Comparison of ENCODE assay signal across 2 cellular contexts in the genomic region with DNA sequence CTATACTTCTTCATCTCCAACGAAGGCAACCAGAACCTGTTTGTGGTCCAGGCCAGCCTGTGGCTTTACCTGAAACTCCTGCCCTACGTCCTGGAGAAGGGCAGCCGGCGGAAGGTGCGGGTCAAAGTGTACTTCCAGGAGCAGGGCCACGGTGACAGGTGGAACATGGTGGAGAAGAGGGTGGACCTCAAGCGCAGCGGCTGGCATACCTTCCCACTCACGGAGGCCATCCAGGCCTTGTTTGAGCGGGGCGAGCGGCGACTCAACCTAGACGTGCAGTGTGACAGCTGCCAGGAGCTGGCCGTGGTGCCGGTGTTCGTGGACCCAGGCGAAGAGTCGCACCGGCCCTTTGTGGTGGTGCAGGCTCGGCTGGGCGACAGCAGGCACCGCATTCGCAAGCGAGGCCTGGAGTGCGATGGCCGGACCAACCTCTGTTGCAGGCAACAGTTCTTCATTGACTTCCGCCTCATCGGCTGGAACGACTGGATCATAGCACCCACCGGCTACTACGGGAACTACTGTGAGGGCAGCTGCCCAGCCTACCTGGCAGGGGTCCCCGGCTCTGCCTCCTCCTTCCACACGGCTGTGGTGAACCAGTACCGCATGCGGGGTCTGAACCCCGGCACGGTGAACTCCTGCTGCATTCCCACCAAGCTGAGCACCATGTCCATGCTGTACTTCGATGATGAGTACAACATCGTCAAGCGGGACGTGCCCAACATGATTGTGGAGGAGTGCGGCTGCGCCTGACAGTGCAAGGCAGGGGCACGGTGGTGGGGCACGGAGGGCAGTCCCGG.
TF ChIP-seq lines count a peak whose summit lies in the region.

No MANE protein-coding gene starts in this region.

TF ChIP-seq in IMR-90, 13 proteins besides CTCF, POLR2A, EP300 and RAD21:
- TF ChIP-seq SMC3 (IDR thresholded peaks at IDR 0.05; ENCODE audit: low read depth, low read length) (no peak), MAZ (IDR thresholded peaks at IDR 0.05; ENCODE audit: borderline replicate concordance, low read depth, low read length) (no peak), MAFK (IDR thresholded peaks at IDR 0.05; ENCODE audit: low read depth, low read length) (no peak), RFX5 (IDR thresholded peaks at IDR 0.05; ENCODE audit: low read depth, low read length) (no peak), FOS (IDR thresholded peaks at IDR 0.05; ENCODE audit: low read depth, low read length) (no peak), RCOR1 (IDR thresholded peaks at IDR 0.05; ENCODE audit: insufficient replicate concordance, low read length) (no peak), MXI1 (IDR thresholded peaks at IDR 0.05; ENCODE audit: borderline replicate concordance, low read depth, low read length) (no peak), BHLHE40 (IDR thresholded peaks at IDR 0.05; ENCODE audit: low read depth, low read length) (no peak), CHD1 (IDR thresholded peaks at IDR 0.05; ENCODE audit: low read depth, low read length) (no peak), NFE2L2 (IDR thresholded peaks at IDR 0.05; ENCODE audit: low read depth, low read length) (no peak), CEBPB (IDR thresholded peaks at IDR 0.05; ENCODE audit: low read depth, low read length) (no peak)
- TF ChIP-seq, protein P1, sequence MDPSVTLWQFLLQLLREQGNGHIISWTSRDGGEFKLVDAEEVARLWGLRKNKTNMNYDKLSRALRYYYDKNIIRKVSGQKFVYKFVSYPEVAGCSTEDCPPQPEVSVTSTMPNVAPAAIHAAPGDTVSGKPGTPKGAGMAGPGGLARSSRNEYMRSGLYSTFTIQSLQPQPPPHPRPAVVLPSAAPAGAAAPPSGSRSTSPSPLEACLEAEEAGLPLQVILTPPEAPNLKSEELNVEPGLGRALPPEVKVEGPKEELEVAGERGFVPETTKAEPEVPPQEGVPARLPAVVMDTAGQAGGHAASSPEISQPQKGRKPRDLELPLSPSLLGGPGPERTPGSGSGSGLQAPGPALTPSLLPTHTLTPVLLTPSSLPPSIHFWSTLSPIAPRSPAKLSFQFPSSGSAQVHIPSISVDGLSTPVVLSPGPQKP (IDR thresholded peaks at IDR 0.05; ENCODE audit: borderline replicate concordance, low read depth, low read length), result no peak
- TF ChIP-seq, protein P2, sequence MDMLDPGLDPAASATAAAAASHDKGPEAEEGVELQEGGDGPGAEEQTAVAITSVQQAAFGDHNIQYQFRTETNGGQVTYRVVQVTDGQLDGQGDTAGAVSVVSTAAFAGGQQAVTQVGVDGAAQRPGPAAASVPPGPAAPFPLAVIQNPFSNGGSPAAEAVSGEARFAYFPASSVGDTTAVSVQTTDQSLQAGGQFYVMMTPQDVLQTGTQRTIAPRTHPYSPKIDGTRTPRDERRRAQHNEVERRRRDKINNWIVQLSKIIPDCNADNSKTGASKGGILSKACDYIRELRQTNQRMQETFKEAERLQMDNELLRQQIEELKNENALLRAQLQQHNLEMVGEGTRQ (IDR thresholded peaks at IDR 0.05; ENCODE audit: low read depth, low read length), result no peak

TF ChIP-seq in H1, 55 proteins besides CTCF, POLR2A, EP300 and RAD21:
- TF ChIP-seq GABPA (IDR thresholded peaks at IDR 0.05; ENCODE audit: borderline replicate concordance, insufficient read depth, low read length) (0 out of 2 replicates have a peak, but pooled peaks have one; percentile 10), SIN3A (conservative IDR thresholded peaks at IDR 0.05 in 1 of 2, IDR thresholded peaks at IDR 0.05 in 1 of 2; ENCODE audit: low read depth in 1 of 2, low read length in 2 of 2) (peak; percentile 88 to 89; a peak in 3 of 4 replicates)
- TF ChIP-seq, protein P3, sequence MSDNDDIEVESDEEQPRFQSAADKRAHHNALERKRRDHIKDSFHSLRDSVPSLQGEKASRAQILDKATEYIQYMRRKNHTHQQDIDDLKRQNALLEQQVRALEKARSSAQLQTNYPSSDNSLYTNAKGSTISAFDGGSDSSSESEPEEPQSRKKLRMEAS (IDR thresholded peaks at IDR 0.05), result no peak
TF ChIP-seq in H1: peak in this region for 2.
